In genomic region chr11:10750838-10751580, GRCh38 we compare ENCODE assay signal across 1 cellular context.
TF ChIP-seq lines count a peak whose summit lies in the region.

CTR9 (plus strand) TSS chr11:10751246; CDS start chr11:10751413, 167 bp downstream.

TF ChIP-seq in K562, 482 proteins besides CTCF, POLR2A, EP300 and RAD21 (continued from another document and continues in another):
- TF ChIP-seq SFPQ (IDR thresholded peaks at IDR 0.05; ENCODE audit: low read depth, low read length) (no peak), BCLAF1 (IDR thresholded peaks at IDR 0.05; ENCODE audit: borderline replicate concordance in 1 of 2, control insufficient read depth in 1 of 2, low read depth in 2 of 2, low read length in 1 of 2) (no peak; a peak in 1 of 4 replicates), ESRRA (IDR thresholded peaks at IDR 0.05; ENCODE audit: borderline replicate concordance, low read depth) (peak; percentile 67; the same call in 1 of the 2 replicates), ZNF639 (CRISPR knock-in tag; conservative IDR thresholded peaks at IDR 0.05 in 1 of 2, IDR thresholded peaks at IDR 0.05 in 1 of 2) (peak in 1 of 2 experiments; percentile 99; a peak in 2 of 4 replicates), ZNF318 (IDR thresholded peaks at IDR 0.05; ENCODE audit: borderline replicate concordance in 1 of 2, low read depth in 1 of 2) (no peak), PHF20 (IDR thresholded peaks at IDR 0.05; ENCODE audit: partially characterized antibody) (peak; percentile 85), AFF4 (CRISPR knock-in tag; IDR thresholded peaks at IDR 0.05) (0 out of 2 replicates have a peak, but pooled peaks have one; percentile 67), ATF7 (IDR thresholded peaks at IDR 0.05) (peak; percentile 81), COPS2 (conservative IDR thresholded peaks at IDR 0.05) (no peak), SMARCE1 (IDR thresholded peaks at IDR 0.05) (no peak; the same call in 1 of the 2 replicates), BCOR (IDR thresholded peaks at IDR 0.05) (peak; percentile 23; the same call in 1 of the 2 replicates), CBX1 (IDR thresholded peaks at IDR 0.05; ENCODE audit: low read depth) (peak; percentile 78), ZBTB49 (CRISPR knock-in tag; IDR thresholded peaks at IDR 0.05; ENCODE audit: borderline replicate concordance) (no peak), KLF10 (CRISPR knock-in tag; IDR thresholded peaks at IDR 0.05) (no peak), HCFC1 (IDR thresholded peaks at IDR 0.05; ENCODE audit: low read depth, low read length) (peak; percentile 80), POLR3A (IDR thresholded peaks at IDR 0.05; ENCODE audit: borderline replicate concordance, extremely low read depth, insufficient read depth, insufficient read length) (no peak), JUND (IDR thresholded peaks at IDR 0.05; ENCODE audit: borderline replicate concordance, low read depth, low read length) (peak; percentile 48; the same call in 1 of the 2 replicates), JUND (tag; IDR thresholded peaks at IDR 0.05; ENCODE audit: borderline replicate concordance, low read depth, low read length) (peak; percentile 41; the same call in 1 of the 3 replicates), KAT2B (IDR thresholded peaks at IDR 0.05; ENCODE audit: low read depth, low read length) (no peak), ZNF778 (CRISPR knock-in tag; IDR thresholded peaks at IDR 0.05) (no peak), CGGBP1 (CRISPR knock-in tag; IDR thresholded peaks at IDR 0.05) (peak; percentile 48; the same call in 1 of the 2 replicates), KDM4B (IDR thresholded peaks at IDR 0.05; ENCODE audit: borderline replicate concordance in 2 of 2, low read depth in 1 of 2) (peak in 1 of 2 experiments; percentile 96; a peak in 2 of 4 replicates), ZNF347 (CRISPR knock-in tag; IDR thresholded peaks at IDR 0.05; ENCODE audit: low read depth) (no peak), MTA3 (IDR thresholded peaks at IDR 0.05; ENCODE audit: borderline replicate concordance) (peak; percentile 88; the same call in 1 of the 2 replicates), ZNF764 (CRISPR knock-in tag; IDR thresholded peaks at IDR 0.05; ENCODE audit: low read depth) (no peak), FOXA3 (CRISPR knock-in tag; conservative IDR thresholded peaks at IDR 0.05 in 1 of 2, IDR thresholded peaks at IDR 0.05 in 1 of 2) (peak in 1 of 2 experiments; percentile 75; a peak in 2 of 4 replicates), MAZ (CRISPR knock-in tag; conservative IDR thresholded peaks at IDR 0.05 in 1 of 2, IDR thresholded peaks at IDR 0.05 in 1 of 2) (peak; percentile 93 to 94), GABPB2 (CRISPR knock-in tag; conservative IDR thresholded peaks at IDR 0.05) (no peak), ATF1 (CRISPR knock-in tag; IDR thresholded peaks at IDR 0.05) (0 out of 2 replicates have a peak, but pooled peaks have one; percentile 9), ATF1 (tag; IDR thresholded peaks at IDR 0.05) (peak; percentile 95), ZBTB8A (IDR thresholded peaks at IDR 0.05; ENCODE audit: partially characterized antibody) (no peak), HEY1 (CRISPR knock-in tag; IDR thresholded peaks at IDR 0.05; ENCODE audit: borderline replicate concordance) (no peak), CHD4 (IDR thresholded peaks at IDR 0.05; ENCODE audit: insufficient read depth, insufficient replicate concordance, low read depth, low read length, poor library complexity, severe bottlenecking) (no peak)
